11 cellular contexts compared by ENCODE assay signal in the genomic region with DNA sequence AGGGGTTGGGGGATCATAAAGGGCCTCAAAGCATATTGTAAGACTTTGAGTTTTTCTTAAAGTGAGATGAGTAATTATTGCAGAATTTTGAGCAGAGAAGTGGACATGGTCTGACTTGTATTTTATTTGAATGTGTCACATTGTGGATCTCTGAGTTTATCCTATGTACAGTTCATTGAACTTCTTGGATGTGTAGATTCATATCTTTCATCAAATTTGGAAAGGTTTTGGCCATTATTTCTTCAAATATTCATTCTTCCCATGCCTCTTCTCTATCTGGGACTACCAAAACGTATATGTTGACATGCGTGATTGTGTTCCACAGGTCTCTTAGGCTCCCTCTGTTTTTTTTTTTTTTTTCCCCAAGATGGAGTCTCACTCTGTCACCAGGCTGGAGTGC. TPM values are rescaled to one million over a fixed set of nuclear protein-coding genes. Genes with fewer than 3 reads are reported as not detected.
"Had no signal": no experiment of that assay in that cellular context is flagged by ENCODE, and none has a peak within 500 bp of the region (broad histone marks: within the 10 kb centered on the region; RNA-seq: fewer than 3 reads in every experiment).

No MANE protein-coding gene starts in this region.

- H3K27ac ChIP-seq: GM23248 had no signal

- H3K4me3 Mint-ChIP-seq: GM23338, H9, HFFc6 had no signal

- H3K36me3 ChIP-seq: HAP-1 had no signal

- H3K4me2 ChIP-seq: GM23338 had no signal

- FAIRE-seq: H1, H54 had no signal

- ATAC-seq: GM23338, HCT116 had no signal

- H3K4me3 ChIP-seq: GM23248, GM23338, HAP-1 had no signal

- H2AFZ ChIP-seq: GM23248, GM23338 had no signal

- DNase-seq: GM23248, GOT3, H7, H9, HCEC 1CT, HFFc6 had no signal

- H3K4me1 Mint-ChIP-seq: GM23338, H9 had no signal

- H3K9ac ChIP-seq: GM23248 had no signal

- H3K27ac Mint-ChIP-seq: GM23338, H9, HFFc6 had no signal

- H3K4me1 ChIP-seq: HAP-1 had no signal

RNA-seq across cellular contexts. Expression of gene DLX3, which starts 14.3 kb away (rescaled TPM):
- total RNA-seq: H7, HFFc6 had no signal

RNA-seq across cellular contexts. Expression of gene DLX4, which starts 40.3 kb away (rescaled TPM):
- total RNA-seq: GM23248, HFFc6 had no signal
